ENCODE assay signal across 8 cellular contexts in genomic region chr14:69657961-69658360, GRCh38. TPM values are rescaled to one million over a fixed set of nuclear protein-coding genes. Genes with fewer than 3 reads are reported as not detected.
DNase-seq lines count a peak whose midpoint lies in the region; ATAC-seq, FAIRE-seq and TF ChIP-seq lines count a peak whose summit lies in the region.

No MANE protein-coding gene starts in this region.

- H3K4me3 ChIP-seq in ascending aorta (peak overlapping the region in 1 of 2 donors; percentile 29), kidney (ENCODE audit: low read length in 2 of 2) (peak overlapping the region in 1 of 2 donors; percentile 13), thymus (ENCODE audit: low read length) (no peak overlapping the region)

- H3K27ac ChIP-seq in ascending aorta (peak overlapping the region; percentile 26 to 50), kidney (ENCODE audit: low read depth in 2 of 2, low read length in 2 of 2) (peak overlapping the region; percentile 63 to 67), thymus (ENCODE audit: low read depth) (peak overlapping the region; percentile 1)

- H3K36me3 ChIP-seq in ascending aorta, result peaks cover 4 to 16% of the 10 kb centered on the region in 2 donors
- H3K36me3 ChIP-seq in kidney (ENCODE audit: control insufficient read depth in 1 of 2, insufficient read depth in 2 of 2, low read length in 2 of 2), result peaks cover 4 to 5% of the 10 kb centered on the region in 2 donors
- H3K36me3 ChIP-seq in thymus (ENCODE audit: control insufficient read depth, insufficient read depth), result peaks cover 12% of the 10 kb centered on the region

- H3K9me3 ChIP-seq in ascending aorta (no peaks in the 10 kb centered on the region), kidney (ENCODE audit: control insufficient read depth in 1 of 2, low read length in 2 of 2) (no peaks in the 10 kb centered on the region), thymus (ENCODE audit: control insufficient read depth) (no peaks in the 10 kb centered on the region)

- H3K9ac ChIP-seq in kidney (ENCODE audit: low read length in 2 of 2), result peak overlapping the region in 1 of 2 donors; percentile 42

- H3K4me1 ChIP-seq in ascending aorta (peaks cover 11 to 51% of the 10 kb centered on the region in 2 donors), kidney (ENCODE audit: control insufficient read depth in 1 of 2, insufficient read depth in 1 of 2, low read depth in 1 of 2, low read length in 2 of 2) (peaks cover 34 to 53% of the 10 kb centered on the region in 2 donors), thymus (ENCODE audit: control insufficient read depth, insufficient read depth, low read length) (peaks cover 5% of the 10 kb centered on the region)

- H3K27me3 ChIP-seq in ascending aorta, result no peaks in the 10 kb centered on the region
- H3K27me3 ChIP-seq in thymus (ENCODE audit: control insufficient read depth, insufficient read depth), result no peaks in the 10 kb centered on the region

- DNase-seq in SIG-M5 treated with dmso at 0.1 percent for 504 hours (lab: John Stamatoyannopoulos, UW; ENCODE audit: unreplicated experiment), result peak; percentile 27
- no peak for DNase-seq in SIG-M5 (lab: John Stamatoyannopoulos, UW)
- no peak for DNase-seq in ascending aorta (ENCODE audit: low spot score in 2 of 2)
- peak; percentile 84 for DNase-seq in kidney
- DNase-seq in T-helper 9 cell, result no peak

- intact Hi-C loops in ascending aorta (cut with DNase I) (no loop called here), kidney (cut with DNase I) (no loop called here)

- 92% methylated on average over 9 of the region's 9 CpGs for WGBS in thymus

- FAIRE-seq in kidney (lab: Jason Lieb, UNC), result no peak

- ATAC-seq in GM21390 (IDR thresholded peaks at IDR 0.05; ENCODE audit: unreplicated experiment) (no peak), GM19395 (IDR thresholded peaks at IDR 0.05; ENCODE audit: unreplicated experiment) (no peak)

- TF ChIP-seq CTCF in ascending aorta (IDR thresholded peaks at IDR 0.05) (no peak), kidney (IDR thresholded peaks at IDR 0.05; ENCODE audit: borderline replicate concordance, extremely low read depth, insufficient read depth) (no peak)

RNA-seq across cellular contexts. Expression of gene SUSD6, which starts 46.6 kb away (rescaled TPM):
- total RNA-seq in ascending aorta (23.3 TPM), kidney (84.2 TPM)
- polyA plus RNA-seq in kidney (ENCODE audit: insufficient read depth, low read depth, low replicate concordance) (14.3 TPM), thymus (23.7 TPM)

Comparison
In these comparisons a context has a peak if more than half of its experiments do, and no peak if none do; other contexts are left out.
1. DNase-seq: peak in SIG-M5 treated with dmso at 0.1 percent for 504 hours (single experiment) and kidney (single experiment); none in SIG-M5 (single experiment), ascending aorta (0 of 2) and T-helper 9 cell (single experiment).
2. H3K27ac ChIP-seq: peak in every context shown above with its lines; median percentile 65 in kidney; 38 in ascending aorta; 1 in thymus.